In genomic region chr5:179345179-179345428, GRCh38 we compare ENCODE assay signal across 11 cellular contexts. TPM values are rescaled to one million over a fixed set of nuclear protein-coding genes. Genes with fewer than 3 reads are reported as not detected.
DNase-seq lines count a peak whose midpoint lies in the region; TF ChIP-seq lines count a peak whose summit lies in the region.
"Had no signal": no experiment of that assay in that cellular context is flagged by ENCODE, and none has a peak within 500 bp of the region (broad histone marks: within the 10 kb centered on the region; RNA-seq: fewer than 3 reads in every experiment).

No MANE protein-coding gene starts in this region.

- TF ChIP-seq CTCF in H9 (conservative IDR thresholded peaks at IDR 0.05) (no peak), WERI-Rb-1 (IDR thresholded peaks at IDR 0.05; ENCODE audit: low read depth, low read length) (no peak)

- H3K4me2 ChIP-seq in H9 (ENCODE audit: insufficient read depth, insufficient read length, low read length), result no peak overlapping the region

- H4K8ac ChIP-seq in H9 (replicated peaks; ENCODE audit: insufficient read length, low read depth, low read length), result no peak overlapping the region

- H2BK15ac ChIP-seq in H9 (ENCODE audit: low read depth, low read length), result no peak overlapping the region

- no peak overlapping the region for H2BK5ac ChIP-seq in H9 (ENCODE audit: insufficient read length, low read length)

- H4K91ac ChIP-seq in H9 (ENCODE audit: insufficient read length, low read depth, low read length), result no peak overlapping the region

- H3K18ac ChIP-seq in H9 (ENCODE audit: insufficient read length, low read depth, low read length), result no peak overlapping the region

- H3K4me1 Mint-ChIP-seq in H9, result peaks cover 16 to 18% of the 10 kb centered on the region in 2 experiments

- H3K23me2 ChIP-seq in H9 (ENCODE audit: insufficient read length, low read depth, low read length, poor library complexity, severe bottlenecking), result peaks cover 23% of the 10 kb centered on the region

- no peak overlapping the region for H2AFZ ChIP-seq in H9 (ENCODE audit: low read length)

- H3T11ph ChIP-seq in H9 (ENCODE audit: low read length), result no peak overlapping the region

- no peak overlapping the region for H3K4ac ChIP-seq in H9 (ENCODE audit: low read depth, low read length)

- H3K56ac ChIP-seq in H9 (ENCODE audit: insufficient read length, low read depth, low read length), result no peak overlapping the region

- H3K27ac Mint-ChIP-seq in H9, result no peak overlapping the region
- H3K27ac Mint-ChIP-seq: activated naive CD4-positive, alpha-beta T cell treated with anti-CD3 and anti-CD28 coated beads, Interleukin-2, amount 10 ng/mL, durations not matched to agents 7 days and 5 days; stimulated activated effector memory CD8-positive, alpha-beta T cell treated with anti-CD3 and anti-CD28 coated beads, Interleukin-12 subunit alpha, Interleukin-12 subunit beta, amount 100 ng/mL, for 72 hours had no signal

- peak overlapping the region; percentile 97 for H3K4me3 ChIP-seq in adipocyte (ENCODE audit: low read length)
- peak overlapping the region; percentile 70 for H3K4me3 ChIP-seq in iPS-11a (ENCODE audit: low read depth, low read length)
- peak overlapping the region in 3 of 5 donors; percentile 26 to 80 (median 70) for H3K4me3 ChIP-seq in subcutaneous abdominal adipose tissue (ENCODE audit: low read depth in 1 of 5, low read length in 5 of 5)
- H3K4me3 ChIP-seq in WERI-Rb-1 (ENCODE audit: low read depth, low read length), result no peak overlapping the region; the same call in 1 of the 2 replicates

- H3K27me3 ChIP-seq in H9 (ENCODE audit: insufficient read depth, low read length) (peaks cover 23% of the 10 kb centered on the region; the same call in 1 of the 2 replicates), adipocyte (replicated peaks; ENCODE audit: control insufficient read depth, insufficient read depth, low read length) (no peaks in the 10 kb centered on the region), subcutaneous abdominal adipose tissue (ENCODE audit: control insufficient read depth in 5 of 5, insufficient read depth in 4 of 5, low read length in 5 of 5) (peaks cover 0 to 16% (median 3%) of the 10 kb centered on the region in 5 donors), WERI-Rb-1 (ENCODE audit: insufficient read depth, low read depth, severe bottlenecking) (peaks cover 24% of the 10 kb centered on the region)

- no peak overlapping the region for H2AK5ac ChIP-seq in H9 (ENCODE audit: insufficient read length, low read length)

- H3K4me1 ChIP-seq in H9 (ENCODE audit: insufficient read depth, low read length), result peaks cover 3% of the 10 kb centered on the region; the same call in 1 of the 2 replicates
- peaks cover 38% of the 10 kb centered on the region for H3K4me1 ChIP-seq in adipocyte (ENCODE audit: control insufficient read depth, insufficient read depth, low read length)
- H3K4me1 ChIP-seq in subcutaneous abdominal adipose tissue (ENCODE audit: control insufficient read depth in 5 of 5, insufficient read depth in 5 of 5, low read length in 5 of 5), result peaks cover 7 to 45% (median 34%) of the 10 kb centered on the region in 5 donors

- peaks cover 82% of the 10 kb centered on the region for H3K27me3 Mint-ChIP-seq in H9 (ENCODE audit: low read depth)

- H3K79me2 ChIP-seq in H9 (ENCODE audit: insufficient read depth, low read length), result no peaks in the 10 kb centered on the region

- H3K36me3 Mint-ChIP-seq in H9 (ENCODE audit: insufficient read depth in 1 of 3, low read depth in 3 of 3), result peaks cover 0 to 2% (median 0%) of the 10 kb centered on the region in 3 experiments; a peak in 2 of 7 replicates
- H3K36me3 Mint-ChIP-seq: activated naive CD4-positive, alpha-beta T cell treated with anti-CD3 and anti-CD28 coated beads, Interleukin-2, amount 10 ng/mL, durations not matched to agents 7 days and 5 days; stimulated activated effector memory CD8-positive, alpha-beta T cell treated with anti-CD3 and anti-CD28 coated beads, Interleukin-12 subunit alpha, Interleukin-12 subunit beta, amount 100 ng/mL, for 72 hours had no signal

- H4K5ac ChIP-seq in H9 (ENCODE audit: insufficient read length, low read depth, low read length), result no peak overlapping the region

- H2BK120ac ChIP-seq in H9 (ENCODE audit: low read depth, low read length, poor library complexity, severe bottlenecking), result no peak overlapping the region

- no peaks in the 10 kb centered on the region; a peak in 1 of 5 replicates for H3K9me3 Mint-ChIP-seq in H9
- H3K9me3 Mint-ChIP-seq: activated naive CD4-positive, alpha-beta T cell treated with anti-CD3 and anti-CD28 coated beads, Interleukin-2, amount 10 ng/mL, durations not matched to agents 7 days and 5 days; stimulated activated effector memory CD8-positive, alpha-beta T cell treated with anti-CD3 and anti-CD28 coated beads, Interleukin-12 subunit alpha, Interleukin-12 subunit beta, amount 100 ng/mL, for 72 hours had no signal

- H3K9ac ChIP-seq in H9 (ENCODE audit: extremely low read depth, insufficient read length, low read length) (no peak overlapping the region), adipocyte (ENCODE audit: low read length) (peak overlapping the region; percentile 99), subcutaneous abdominal adipose tissue (ENCODE audit: low read length in 5 of 5) (no peak overlapping the region)

- H3K4me3 Mint-ChIP-seq in H9, result peak overlapping the region; percentile 41 to 66; a peak in 2 of 5 replicates
- H3K4me3 Mint-ChIP-seq: activated naive CD4-positive, alpha-beta T cell treated with anti-CD3 and anti-CD28 coated beads, Interleukin-2, amount 10 ng/mL, durations not matched to agents 7 days and 5 days had no signal

- H3K14ac ChIP-seq in H9 (ENCODE audit: insufficient read depth, low read length), result no peak overlapping the region

- no peak overlapping the region for H2BK12ac ChIP-seq in H9 (ENCODE audit: insufficient read length, low read depth, low read length)

- H3K79me1 ChIP-seq in H9 (ENCODE audit: insufficient read depth, low read depth, low read length, poor library complexity, severe bottlenecking), result no peaks in the 10 kb centered on the region

- DNase-seq in H9 (no peak), adipocyte (ENCODE audit: low read depth) (no peak), MV-4-11 (lab: John Stamatoyannopoulos, UW) (no peak), WERI-Rb-1 (no peak), NCI-H2029 (lab: John Stamatoyannopoulos, UW) (no peak)
- DNase-seq: GF-D8 had no signal

- H4K20me1 ChIP-seq in H9 (ENCODE audit: control insufficient read depth, insufficient read depth, insufficient read length), result peaks cover 8% of the 10 kb centered on the region

- no CpG with 5 or more reads among the region's 37 CpGs for WGBS in H9 (ENCODE audit: extremely low coverage, insufficient read length, low lambda C conversion rate)

- no peaks in the 10 kb centered on the region for H3K9me3 ChIP-seq in H9 (ENCODE audit: control insufficient read depth, low read depth, low read length)
- no peaks in the 10 kb centered on the region for H3K9me3 ChIP-seq in adipocyte (ENCODE audit: control insufficient read depth, low read length)
- no peaks in the 10 kb centered on the region for H3K9me3 ChIP-seq in subcutaneous abdominal adipose tissue (ENCODE audit: control insufficient read depth in 5 of 5, low read length in 5 of 5)
- H3K9me3 ChIP-seq in WERI-Rb-1 (ENCODE audit: severe bottlenecking), result no peaks in the 10 kb centered on the region

- H3K23ac ChIP-seq in H9 (ENCODE audit: insufficient read length, low read depth, low read length), result no peak overlapping the region

- H2BK20ac ChIP-seq in H9 (ENCODE audit: low read depth, low read length, poor library complexity, severe bottlenecking), result no peak overlapping the region

- H3K36me3 ChIP-seq in adipocyte (ENCODE audit: control insufficient read depth, insufficient read depth, low read length, severe bottlenecking) (peaks cover 17% of the 10 kb centered on the region), subcutaneous abdominal adipose tissue (ENCODE audit: control insufficient read depth in 5 of 5, insufficient read depth in 5 of 5, low read length in 5 of 5) (peaks cover 0 to 6% (median 2%) of the 10 kb centered on the region in 5 donors), WERI-Rb-1 (no peaks in the 10 kb centered on the region)

- H3K27ac ChIP-seq in H9 (ENCODE audit: insufficient read length, low read depth, low read length), result no peak overlapping the region
- H3K27ac ChIP-seq in subcutaneous abdominal adipose tissue (ENCODE audit: low read depth, low read length), result no peak overlapping the region
- no peak overlapping the region for H3K27ac ChIP-seq in WERI-Rb-1
- H3K27ac ChIP-seq: RWPE1 had no signal

RNA-seq across cellular contexts. Expression of gene ADAMTS2, which starts 0.2 kb away (rescaled TPM):
- total RNA-seq in H9 (2021), result 5.4 and 5.9 TPM in 2 replicates
